In the genomic region with DNA sequence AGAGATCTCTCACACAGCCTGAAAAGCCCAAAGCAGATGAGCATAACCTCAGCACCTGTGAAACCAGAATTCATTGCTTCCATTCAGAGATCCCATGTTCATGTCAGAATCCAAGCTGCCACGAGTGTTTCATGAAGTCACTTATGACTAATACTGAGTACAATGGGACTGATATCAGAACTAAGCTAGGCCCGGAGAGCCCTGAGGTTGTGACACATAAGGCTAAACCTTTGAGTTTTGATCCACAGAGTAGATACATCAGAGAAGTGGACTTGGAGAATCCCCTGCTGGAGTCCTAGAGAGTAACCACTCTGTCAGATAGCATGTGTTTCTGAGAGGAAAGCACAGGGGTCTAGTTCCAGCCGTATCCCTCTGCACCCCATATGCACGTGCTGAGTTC, we compare ENCODE assay signal across 31 cellular contexts. TPM values are rescaled to one million over a fixed set of nuclear protein-coding genes. Genes with fewer than 3 reads are reported as not detected.
"Had no signal": no experiment of that assay in that cellular context is flagged by ENCODE, and none has a peak within 500 bp of the region (broad histone marks: within the 10 kb centered on the region; RNA-seq: fewer than 3 reads in every experiment).

No MANE protein-coding gene starts in this region.

- H3K27ac ChIP-seq: adrenal gland, body of pancreas, cardiac muscle cell, coronary artery, dorsolateral prefrontal cortex, gastrocnemius medialis, ovary, SK-N-MC, suprapubic skin, tibial artery, VCaP had no signal

- H3K36me3 Mint-ChIP-seq: activated CD4-positive, alpha-beta memory T cell treated with anti-CD3 and anti-CD28 coated beads for 36 hours; activated naive CD8-positive, alpha-beta T cell treated with anti-CD3 and anti-CD28 coated beads for 36 hours had no signal

- DNase-seq: activated CD4-positive, alpha-beta memory T cell treated with anti-CD3 and anti-CD28 coated beads for 36 hours; activated CD4-positive, alpha-beta T cell treated with anti-CD3 and anti-CD28 coated beads for 48 hours; activated CD8-positive, alpha-beta memory T cell treated with anti-CD3 and anti-CD28 coated beads, Interleukin-2, amount 50 U/mL, for 4 hours; activated naive CD4-positive, alpha-beta T cell; activated naive CD8-positive, alpha-beta T cell treated with anti-CD3 and anti-CD28 coated beads for 36 hours; activated T-cell treated with anti-CD3 and anti-CD28 coated beads, Interleukin-2, amount 50 U/mL, for 1 hour; adrenal gland; aorta; body of pancreas; cerebellar nuclear complex; dorsolateral prefrontal cortex; effector memory CD8-positive, alpha-beta T cell; gastrocnemius medialis; glutamatergic neuron; left cardiac atrium; left ventricle myocardium superior; mammary epithelial cell; nephron progenitor cell; ovary; right lobe of liver; stimulated activated CD4-positive, alpha-beta T cell treated with anti-CD3 and anti-CD28 coated beads, Interleukin-2, amount 100 ng/mL, for 48 hours; tibial artery had no signal

- H3K36me3 ChIP-seq: adrenal gland, cardiac muscle cell, gastrocnemius medialis, ovary, right lobe of liver, suprapubic skin, tibial artery had no signal

- H3K4me3 ChIP-seq: adrenal gland, body of pancreas, cardiac muscle cell, coronary artery, dorsolateral prefrontal cortex, gastrocnemius medialis, ovary, right lobe of liver, SK-N-MC, suprapubic skin, tibial artery had no signal

- H3K9me3 Mint-ChIP-seq: activated CD4-positive, alpha-beta memory T cell treated with anti-CD3 and anti-CD28 coated beads for 36 hours; activated naive CD8-positive, alpha-beta T cell treated with anti-CD3 and anti-CD28 coated beads for 36 hours; effector memory CD8-positive, alpha-beta T cell; nephron progenitor cell had no signal

- ATAC-seq: body of pancreas; effector memory CD8-positive, alpha-beta T cell; gastrocnemius medialis; left cardiac atrium; left ventricle myocardium superior had no signal

- H3K27me3 ChIP-seq: adrenal gland, body of pancreas, cardiac muscle cell, gastrocnemius medialis, ovary, right lobe of liver, suprapubic skin, tibial artery had no signal

- H3K4me1 ChIP-seq: adrenal gland, body of pancreas, gastrocnemius medialis, suprapubic skin, tibial artery had no signal

- H3K4me1 Mint-ChIP-seq: activated naive CD8-positive, alpha-beta T cell treated with anti-CD3 and anti-CD28 coated beads for 36 hours; nephron progenitor cell had no signal

- H3K4me3 Mint-ChIP-seq: activated CD4-positive, alpha-beta memory T cell treated with anti-CD3 and anti-CD28 coated beads for 36 hours; activated naive CD8-positive, alpha-beta T cell treated with anti-CD3 and anti-CD28 coated beads for 36 hours; effector memory CD8-positive, alpha-beta T cell; nephron progenitor cell had no signal

- H3K27me3 Mint-ChIP-seq: activated naive CD8-positive, alpha-beta T cell treated with anti-CD3 and anti-CD28 coated beads for 36 hours; progenitor cell of endocrine pancreas had no signal

- H3K27ac Mint-ChIP-seq: activated CD4-positive, alpha-beta memory T cell treated with anti-CD3 and anti-CD28 coated beads for 36 hours; activated naive CD8-positive, alpha-beta T cell treated with anti-CD3 and anti-CD28 coated beads for 36 hours; effector memory CD8-positive, alpha-beta T cell; nephron progenitor cell; progenitor cell of endocrine pancreas had no signal

- H3K9me3 ChIP-seq: adrenal gland, body of pancreas, gastrocnemius medialis, ovary, right lobe of liver, suprapubic skin, tibial artery had no signal

RNA-seq across cellular contexts. Expression of gene GLYATL1, which starts 0.9 kb away (rescaled TPM):
- total RNA-seq: activated CD4-positive, alpha-beta memory T cell treated with anti-CD3 and anti-CD28 coated beads for 36 hours; activated CD8-positive, alpha-beta memory T cell treated with anti-CD3 and anti-CD28 coated beads for 36 hours; aorta; left cardiac atrium; left ventricle myocardium superior; skeletal muscle tissue; T-helper 1 cell treated with Interleukin-12 subunit alpha and Interleukin-12 subunit beta and Interleukin-4 antibody, amounts not matched to agents 30 ng/mL and 1 ng/mL, for 36 hours had no signal
- polyA plus RNA-seq: aorta had no signal
